11 cellular contexts compared by ENCODE assay signal in the genomic region with DNA sequence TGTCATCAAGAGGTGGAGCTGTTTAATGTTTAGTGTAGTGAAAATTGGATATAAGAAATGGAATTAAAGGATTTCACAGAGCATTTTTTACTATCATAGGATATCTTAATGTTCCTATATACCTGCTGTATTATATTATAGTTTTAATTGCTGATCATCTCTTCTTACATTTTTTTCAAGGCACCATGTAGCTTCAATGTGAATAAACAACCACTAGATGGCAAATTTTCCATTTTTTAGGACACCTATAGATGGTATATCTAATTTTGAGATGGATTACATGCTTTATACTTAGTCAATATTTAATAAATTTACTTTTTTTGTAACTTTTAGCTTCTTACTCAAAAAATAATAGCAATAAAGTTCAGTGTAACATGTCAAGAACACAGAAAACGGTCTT. TPM values are rescaled to one million over a fixed set of nuclear protein-coding genes. Genes with fewer than 3 reads are reported as not detected.
A peak's percentile ranks its signal among the peaks of the same experiment; 100 is the strongest.
DNase-seq lines count a peak whose midpoint lies in the region; ATAC-seq, FAIRE-seq and TF ChIP-seq lines count a peak whose summit lies in the region.
"Had no signal": no experiment of that assay in that cellular context is flagged by ENCODE, and none has a peak within 500 bp of the region (broad histone marks: within the 10 kb centered on the region; RNA-seq: fewer than 3 reads in every experiment).

No MANE protein-coding gene starts in this region.

- no peak overlapping the region for H3K9ac ChIP-seq in DND-41 (ENCODE audit: low read depth, low read length)

- ATAC-seq in DND-41 (ENCODE audit: insufficient read depth, low read depth) = no peak
- peak; percentile 41 for ATAC-seq in HG03565 (IDR thresholded peaks at IDR 0.05; ENCODE audit: unreplicated experiment)
- ATAC-seq in RWPE2 (ENCODE audit: low read depth) = 0 out of 3 replicates have a peak, but pooled peaks have one; percentile 49

- no peak for TF ChIP-seq POLR2A in GM12892 (IDR thresholded peaks at IDR 0.05; ENCODE audit: low read depth, low read length)

- DNase-seq in DND-41 (no peak), RWPE2 (ENCODE audit: low spot score) (no peak), GM12892 (ENCODE audit: insufficient read length) (no peak), caudate nucleus (lab: John Stamatoyannopoulos, UW) (no peak), RPMI8226 (no peak)
- DNase-seq in stimulated activated CD4-positive, alpha-beta T cell treated with anti-CD3 and anti-CD28 coated beads, Interleukin-1b, Interleukin-23, amount 100 ng/mL, for 48 hours = no peak
- DNase-seq: activated CD8-positive, alpha-beta memory T cell treated with anti-CD3 and anti-CD28 coated beads, Interleukin-2, amount 50 U/mL, for 4 hours had no signal

- H2AFZ ChIP-seq in DND-41 (ENCODE audit: low read depth, low read length) = no peak overlapping the region

- FAIRE-seq in islet of Langerhans (lab: Jason Lieb, UNC) (peak; percentile 81), GM12892 (lab: Jason Lieb, UNC) (no peak)

- peak; percentile 37 for TF ChIP-seq CTCF in DND-41 (IDR thresholded peaks at IDR 0.05; ENCODE audit: borderline replicate concordance, extremely low read depth, low read length, poor library complexity, severe bottlenecking)
- peak; percentile 51 for TF ChIP-seq CTCF in RWPE2 (IDR thresholded peaks at IDR 0.05; ENCODE audit: poor library complexity, severe bottlenecking)

- no peaks in the 10 kb centered on the region for H4K20me1 ChIP-seq in DND-41 (ENCODE audit: insufficient read depth, low read length)

- H3K9me3 ChIP-seq in DND-41 (ENCODE audit: insufficient read depth, low read length, severe bottlenecking) (no peaks in the 10 kb centered on the region), RWPE2 (ENCODE audit: severe bottlenecking) (no peaks in the 10 kb centered on the region)
- H3K9me3 ChIP-seq: right atrium auricular region, SJCRH30 had no signal

- H3K27ac ChIP-seq in DND-41 (ENCODE audit: low read length) (no peak overlapping the region), RWPE2 (ENCODE audit: poor library complexity, severe bottlenecking) (no peak overlapping the region), caudate nucleus (ENCODE audit: low read depth, low read length) (no peak overlapping the region)
- H3K27ac ChIP-seq: right atrium auricular region, SJCRH30 had no signal

- H3K79me2 ChIP-seq in DND-41 (ENCODE audit: insufficient read depth, low read length) = no peaks in the 10 kb centered on the region

- H3K4me1 ChIP-seq in DND-41 (ENCODE audit: insufficient read depth, low read length) = no peaks in the 10 kb centered on the region
- H3K4me1 ChIP-seq in RWPE2 (ENCODE audit: insufficient read depth, poor library complexity, severe bottlenecking) = no peaks in the 10 kb centered on the region
- H3K4me1 ChIP-seq: right atrium auricular region, SJCRH30 had no signal

- H3K27me3 ChIP-seq in DND-41 (ENCODE audit: insufficient read depth, low read length, poor library complexity) (no peaks in the 10 kb centered on the region), RWPE2 (ENCODE audit: insufficient read depth, poor library complexity, severe bottlenecking) (no peaks in the 10 kb centered on the region)
- H3K27me3 ChIP-seq: right atrium auricular region, SJCRH30 had no signal

- H3K4me2 ChIP-seq in DND-41 (ENCODE audit: insufficient read depth, low read length) = no peak overlapping the region

- H3K36me3 ChIP-seq in DND-41 (ENCODE audit: insufficient read depth, low read length) (no peaks in the 10 kb centered on the region), RWPE2 (ENCODE audit: low read depth) (no peaks in the 10 kb centered on the region)
- H3K36me3 ChIP-seq: right atrium auricular region, SJCRH30 had no signal

- no peak overlapping the region for H3K4me3 ChIP-seq in DND-41 (ENCODE audit: low read depth in 1 of 2, low read length in 2 of 2)
- no peak overlapping the region for H3K4me3 ChIP-seq in RWPE2 (ENCODE audit: severe bottlenecking)
- H3K4me3 ChIP-seq: right atrium auricular region, SJCRH30 had no signal

RNA-seq across cellular contexts. Expression of a gene that starts 9.0 kb away (rescaled TPM):
- not detected for polyA plus RNA-seq in GM12892 (2012; ENCODE audit: missing spikeins)

RNA-seq across cellular contexts. Expression of a gene that starts 9.6 kb away (rescaled TPM):
- not detected for polyA plus RNA-seq in GM12892 (2012; ENCODE audit: missing spikeins)
